14 cellular contexts compared by ENCODE assay signal in the genomic region with DNA sequence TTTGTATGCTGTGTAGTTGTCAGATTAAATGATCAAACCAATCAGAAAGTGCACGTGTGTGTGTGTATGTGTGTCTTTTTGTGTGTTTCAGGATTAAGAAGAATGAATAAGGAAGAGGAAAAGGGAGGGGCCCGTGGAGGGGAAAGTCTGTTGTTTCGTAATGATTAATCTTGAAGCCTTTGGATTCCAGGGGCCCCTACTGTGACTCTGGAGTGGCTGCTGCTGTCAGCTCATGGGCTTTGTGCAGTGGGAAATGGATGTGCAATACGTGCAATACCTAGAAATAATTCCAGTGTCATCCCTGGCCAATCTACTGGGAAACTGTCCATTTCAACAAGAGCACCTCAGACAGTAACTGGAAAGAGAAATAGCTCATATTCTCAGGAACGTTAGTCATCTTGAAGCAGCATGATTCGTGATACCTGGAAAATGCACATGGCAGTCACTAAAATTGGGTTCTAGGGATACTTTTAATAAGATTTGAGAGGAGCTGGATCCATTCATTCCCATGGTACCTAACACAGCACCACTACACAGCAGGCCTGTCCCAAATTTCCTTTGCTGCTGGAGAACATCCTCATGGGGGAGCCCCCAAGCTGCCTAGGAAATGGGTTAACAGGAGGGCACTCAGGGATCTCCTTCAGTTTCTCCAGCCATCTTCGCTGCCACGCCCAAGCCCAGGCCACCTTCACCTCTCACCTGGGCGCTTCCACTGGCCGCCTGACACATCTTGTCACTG.
DNase-seq lines count a peak whose midpoint lies in the region; ATAC-seq and TF ChIP-seq lines count a peak whose summit lies in the region.
"Had no signal": no experiment of that assay in that cellular context is flagged by ENCODE, and none has a peak within 500 bp of the region (broad histone marks: within the 10 kb centered on the region; RNA-seq: fewer than 3 reads in every experiment).

No MANE protein-coding gene starts in this region.

- peaks cover 0 to 17% (median 0%) of the 10 kb centered on the region in 11 experiments; a peak in 3 of 22 replicates for H4K20me1 ChIP-seq in BLaER1 treated with 17β-estradiol and CSF1 and Interleukin-3, amounts not matched to agents 10 nM and 100 nM

- H3K27me3 Mint-ChIP-seq in T-helper 17 cell (no peaks in the 10 kb centered on the region), WTC11 (ENCODE audit: low read depth) (no peaks in the 10 kb centered on the region)
- H3K27me3 Mint-ChIP-seq: activated naive CD8-positive, alpha-beta T cell treated with anti-CD3 and anti-CD28 coated beads, Interleukin-2, amount 10 ng/mL, durations not matched to agents 7 days and 5 days had no signal

- H3K4me3 ChIP-seq in BLaER1 treated with 17β-estradiol and CSF1 and Interleukin-3, amounts not matched to agents 10 nM and 100 nM = no peak overlapping the region

- peak; percentile 8 for TF ChIP-seq CTCF in GM12873 (IDR thresholded peaks at IDR 0.05; ENCODE audit: insufficient read depth, low read depth, low read length, missing control alignments)
- TF ChIP-seq CTCF in WTC11 (IDR thresholded peaks at IDR 0.05) = no peak

- peak overlapping the region; percentile 79 for H3K27ac Mint-ChIP-seq in T-helper 17 cell
- no peak overlapping the region for H3K27ac Mint-ChIP-seq in WTC11
- H3K27ac Mint-ChIP-seq: activated naive CD8-positive, alpha-beta T cell treated with anti-CD3 and anti-CD28 coated beads, Interleukin-2, amount 10 ng/mL, durations not matched to agents 7 days and 5 days had no signal

- peaks cover 48 to 97% (median 82%) of the 10 kb centered on the region in 10 experiments for H3K4me1 ChIP-seq in BLaER1 treated with 17β-estradiol and CSF1 and Interleukin-3, amounts not matched to agents 10 nM and 100 nM

- peak overlapping the region in 7 of 11 experiments; percentile 6 to 41 (median 9); a peak in 9 of 22 replicates for H3K27ac ChIP-seq in BLaER1 treated with 17β-estradiol and CSF1 and Interleukin-3, amounts not matched to agents 10 nM and 100 nM

- POLR2A ChIA-PET in WTC11 (lab: Charles Lee) = no interaction called here

- H3K36me3 Mint-ChIP-seq in T-helper 17 cell (ENCODE audit: low read depth) (peaks cover 11% of the 10 kb centered on the region), WTC11 (no peaks in the 10 kb centered on the region; the same call in 1 of the 2 replicates)

- peaks cover 29% of the 10 kb centered on the region for H3K4me1 Mint-ChIP-seq in T-helper 17 cell
- H3K4me1 Mint-ChIP-seq in WTC11 = peaks cover 25% of the 10 kb centered on the region

- peak overlapping the region in 9 of 11 experiments; percentile 22 to 73 (median 60); a peak in 18 of 22 replicates for H3K4me2 ChIP-seq in BLaER1 treated with 17β-estradiol and CSF1 and Interleukin-3, amounts not matched to agents 10 nM and 100 nM

- H3K9me3 ChIP-seq in BLaER1 treated with 17β-estradiol and CSF1 and Interleukin-3, amounts not matched to agents 10 nM and 100 nM (replicated peaks in 1 of 11) = peaks cover 0 to 4% (median 0%) of the 10 kb centered on the region in 11 experiments; a peak in 2 of 22 replicates
- no peaks in the 10 kb centered on the region for H3K9me3 ChIP-seq in T-helper 17 cell (ENCODE audit: control insufficient read depth, low read length, poor library complexity, severe bottlenecking)

- H3K9me3 Mint-ChIP-seq in WTC11 = no peaks in the 10 kb centered on the region
- H3K9me3 Mint-ChIP-seq: activated naive CD8-positive, alpha-beta T cell treated with anti-CD3 and anti-CD28 coated beads, Interleukin-2, amount 10 ng/mL, durations not matched to agents 7 days and 5 days had no signal

- peaks cover 0 to 82% (median 23%) of the 10 kb centered on the region in 11 experiments; a peak in 17 of 22 replicates for H3K36me3 ChIP-seq in BLaER1 treated with 17β-estradiol and CSF1 and Interleukin-3, amounts not matched to agents 10 nM and 100 nM

- ATAC-seq in T-helper 17 cell (no peak), WTC11 (no peak), GM21367 (IDR thresholded peaks at IDR 0.05; ENCODE audit: unreplicated experiment) (no peak), HG03439 (IDR thresholded peaks at IDR 0.05; ENCODE audit: unreplicated experiment) (no peak)

- no peak overlapping the region for H3K4me3 Mint-ChIP-seq in T-helper 17 cell
- H3K4me3 Mint-ChIP-seq in WTC11 = no peak overlapping the region
- H3K4me3 Mint-ChIP-seq: activated naive CD8-positive, alpha-beta T cell treated with anti-CD3 and anti-CD28 coated beads, Interleukin-2, amount 10 ng/mL, durations not matched to agents 7 days and 5 days had no signal

- H3K27me3 ChIP-seq in BLaER1 treated with 17β-estradiol and CSF1 and Interleukin-3, amounts not matched to agents 10 nM and 100 nM = no peaks in the 10 kb centered on the region

- no peak overlapping the region for H3K9ac ChIP-seq in BLaER1 treated with 17β-estradiol and CSF1 and Interleukin-3, amounts not matched to agents 10 nM and 100 nM

- CTCF ChIA-PET in WTC11 (lab: Charles Lee) = no interaction called here

- DNase-seq in T-helper 17 cell (no peak), iris pigment epithelial cell (ENCODE audit: low read depth) (peak; percentile 61), NCI-H2081 treated with DMSO at 0.1 percent for 48 hours (lab: John Stamatoyannopoulos, UW) (no peak), WTC11 (ENCODE audit: low spot score) (no peak)
- DNase-seq: activated naive CD8-positive, alpha-beta T cell treated with anti-CD3 and anti-CD28 coated beads, Interleukin-2, amount 10 ng/mL, durations not matched to agents 7 days and 5 days; foreskin fibroblast; GDM1; NCI-H1417 treated with DMSO at 0.1 percent for 48 hours; stimulated activated CD4-positive, alpha-beta T cell treated with anti-CD3 and anti-CD28 coated beads, Interleukin-4, amount 100 ng/mL, for 1 hour; SW 1271 had no signal

TF ChIP-seq in WTC11, 78 proteins besides CTCF, POLR2A, EP300 and RAD21:
- no peak for TF ChIP-seq GABPB1 (CRISPR knock-in tag; IDR thresholded peaks at IDR 0.05)
- TF ChIP-seq, protein P1, sequence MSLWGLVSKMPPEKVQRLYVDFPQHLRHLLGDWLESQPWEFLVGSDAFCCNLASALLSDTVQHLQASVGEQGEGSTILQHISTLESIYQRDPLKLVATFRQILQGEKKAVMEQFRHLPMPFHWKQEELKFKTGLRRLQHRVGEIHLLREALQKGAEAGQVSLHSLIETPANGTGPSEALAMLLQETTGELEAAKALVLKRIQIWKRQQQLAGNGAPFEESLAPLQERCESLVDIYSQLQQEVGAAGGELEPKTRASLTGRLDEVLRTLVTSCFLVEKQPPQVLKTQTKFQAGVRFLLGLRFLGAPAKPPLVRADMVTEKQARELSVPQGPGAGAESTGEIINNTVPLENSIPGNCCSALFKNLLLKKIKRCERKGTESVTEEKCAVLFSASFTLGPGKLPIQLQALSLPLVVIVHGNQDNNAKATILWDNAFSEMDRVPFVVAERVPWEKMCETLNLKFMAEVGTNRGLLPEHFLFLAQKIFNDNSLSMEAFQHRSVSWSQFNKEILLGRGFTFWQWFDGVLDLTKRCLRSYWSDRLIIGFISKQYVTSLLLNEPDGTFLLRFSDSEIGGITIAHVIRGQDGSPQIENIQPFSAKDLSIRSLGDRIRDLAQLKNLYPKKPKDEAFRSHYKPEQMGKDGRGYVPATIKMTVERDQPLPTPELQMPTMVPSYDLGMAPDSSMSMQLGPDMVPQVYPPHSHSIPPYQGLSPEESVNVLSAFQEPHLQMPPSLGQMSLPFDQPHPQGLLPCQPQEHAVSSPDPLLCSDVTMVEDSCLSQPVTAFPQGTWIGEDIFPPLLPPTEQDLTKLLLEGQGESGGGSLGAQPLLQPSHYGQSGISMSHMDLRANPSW (CRISPR knock-in tag; conservative IDR thresholded peaks at IDR 0.05; ENCODE audit: low read depth) = no peak
- TF ChIP-seq ZNF423 (CRISPR knock-in tag; IDR thresholded peaks at IDR 0.05) = no peak
- TF ChIP-seq ZNF138 (CRISPR knock-in tag; conservative IDR thresholded peaks at IDR 0.05) = no peak
- TF ChIP-seq GTF2I (CRISPR knock-in tag; conservative IDR thresholded peaks at IDR 0.05) = no peak
- TF ChIP-seq ZBTB21 (CRISPR knock-in tag; IDR thresholded peaks at IDR 0.05; ENCODE audit: borderline replicate concordance) = no peak
- no peak for TF ChIP-seq ESRRA (CRISPR knock-in tag; IDR thresholded peaks at IDR 0.05; ENCODE audit: borderline replicate concordance)
- TF ChIP-seq, protein P2, sequence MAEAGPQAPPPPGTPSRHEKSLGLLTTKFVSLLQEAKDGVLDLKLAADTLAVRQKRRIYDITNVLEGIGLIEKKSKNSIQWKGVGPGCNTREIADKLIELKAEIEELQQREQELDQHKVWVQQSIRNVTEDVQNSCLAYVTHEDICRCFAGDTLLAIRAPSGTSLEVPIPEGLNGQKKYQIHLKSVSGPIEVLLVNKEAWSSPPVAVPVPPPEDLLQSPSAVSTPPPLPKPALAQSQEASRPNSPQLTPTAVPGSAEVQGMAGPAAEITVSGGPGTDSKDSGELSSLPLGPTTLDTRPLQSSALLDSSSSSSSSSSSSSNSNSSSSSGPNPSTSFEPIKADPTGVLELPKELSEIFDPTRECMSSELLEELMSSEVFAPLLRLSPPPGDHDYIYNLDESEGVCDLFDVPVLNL (CRISPR knock-in tag; IDR thresholded peaks at IDR 0.05; ENCODE audit: borderline replicate concordance, low read depth) = no peak
- no peak for TF ChIP-seq MXD4 (CRISPR knock-in tag; IDR thresholded peaks at IDR 0.05; ENCODE audit: borderline replicate concordance)
- no peak for TF ChIP-seq PRRX2 (CRISPR knock-in tag; IDR thresholded peaks at IDR 0.05)
